Comparison of ENCODE assay signal across 8 cellular contexts in the genomic region with DNA sequence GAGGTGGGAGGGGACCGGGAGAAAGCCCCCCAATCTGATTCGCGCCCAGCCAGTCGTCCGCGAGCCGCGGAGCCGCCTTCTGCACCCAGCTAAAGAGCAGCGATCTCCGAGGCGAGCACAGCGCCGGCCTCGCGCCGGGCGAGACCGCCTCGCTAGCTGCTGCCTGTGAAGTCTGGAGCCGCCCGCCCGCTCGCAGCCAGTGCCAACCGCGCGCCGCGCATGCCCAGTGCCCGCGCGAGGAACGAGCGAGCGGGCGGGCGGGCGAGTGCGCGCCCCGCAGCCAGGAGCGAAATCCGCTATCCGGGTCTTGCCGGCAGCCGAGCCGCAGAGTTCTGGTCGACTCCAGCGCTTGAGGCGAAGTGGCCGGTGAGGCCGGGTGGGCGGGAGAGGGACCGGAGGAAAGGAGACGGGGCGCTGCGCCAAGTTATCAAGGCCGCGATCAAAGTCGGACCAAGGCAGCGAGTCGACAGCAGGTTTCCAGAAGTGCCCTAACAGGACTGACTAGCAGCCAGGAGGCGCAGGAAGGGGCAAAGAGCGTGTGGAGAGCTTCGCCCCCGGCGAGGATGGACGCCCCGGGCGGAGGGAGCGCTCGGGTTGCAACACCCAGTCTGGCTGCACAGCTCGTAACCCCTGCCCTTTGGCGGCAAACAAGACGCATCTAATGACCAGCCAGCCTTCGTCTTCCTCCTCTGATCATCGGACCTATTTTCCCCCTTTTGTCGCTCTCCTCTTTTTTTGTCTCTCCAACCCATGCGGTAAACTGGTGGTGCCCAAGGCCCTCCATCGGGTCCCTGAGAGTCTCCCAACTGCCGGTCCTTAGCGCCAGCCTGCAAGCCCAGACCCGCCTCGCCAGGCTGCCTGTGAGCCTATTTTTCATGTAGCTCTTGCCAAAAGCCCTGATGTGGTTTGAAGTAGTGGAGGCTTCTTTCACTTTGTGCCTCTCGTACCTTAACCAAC. TPM values are rescaled to one million over a fixed set of nuclear protein-coding genes. Genes with fewer than 3 reads are reported as not detected.
DNase-seq lines count a peak whose midpoint lies in the region; ATAC-seq and TF ChIP-seq lines count a peak whose summit lies in the region.

A gene (minus strand): TSS at position 174 of the 957 bp plus-strand sequence. CDS start 106,437 bp downstream, outside the sequence.

- H3K27ac ChIP-seq in KMS-11 = peak within 1 kb of the TSS; percentile 39; the same call in 1 of the 2 replicates

- no peaks in the 10 kb centered on the region for H3K9me3 Mint-ChIP-seq in activated T-helper 2 cell treated with anti-CD3 and anti-CD28 coated beads, Interferon-gamma antibody, Interleukin-2, Interleukin-4, amounts not matched to agents 10 μg/mL and 5 μg/mL and 100 μg/mL, durations not matched to agents 14 hours and 24 hours and 36 hours
- H3K9me3 Mint-ChIP-seq in natural killer cell = no peaks in the 10 kb centered on the region

- TF ChIP-seq CTCF in KMS-11 (conservative IDR thresholded peaks at IDR 0.05; ENCODE audit: low read depth, low read length) (no peak), natural killer cell (IDR thresholded peaks at IDR 0.05) (no peak)

- H3K4me1 Mint-ChIP-seq in activated T-helper 2 cell treated with anti-CD3 and anti-CD28 coated beads, Interferon-gamma antibody, Interleukin-2, Interleukin-4, amounts not matched to agents 10 μg/mL and 5 μg/mL and 100 μg/mL, durations not matched to agents 14 hours and 24 hours and 36 hours (ENCODE audit: low read depth) = peaks cover 16% of the 10 kb centered on the region
- peaks cover 19% of the 10 kb centered on the region in 2 donors for H3K4me1 Mint-ChIP-seq in natural killer cell

- peak; percentile 94 for DNase-seq in DMS79 treated with DMSO at 0.1 percent for 48 hours (lab: John Stamatoyannopoulos, UW)
- DNase-seq in RPMI7951 (ENCODE audit: low read depth) = peak; percentile 89
- peak; percentile 84 for DNase-seq in activated T-helper 2 cell treated with anti-CD3 and anti-CD28 coated beads, Interferon-gamma antibody, Interleukin-2, Interleukin-4, amounts not matched to agents 10 μg/mL and 5 μg/mL and 100 μg/mL, durations not matched to agents 14 hours and 24 hours and 36 hours (ENCODE audit: low spot score)
- DNase-seq in fibroblast of peridontal ligament (ENCODE audit: extremely low read depth) = peak; percentile 90
- peak; percentile 88 for DNase-seq in natural killer cell
- DNase-seq in stimulated activated naive CD4-positive, alpha-beta T cell (lab: John Stamatoyannopoulos, UW) = peak; percentile 81 to 90 (median 84)

- H3K36me3 ChIP-seq in KMS-11 (ENCODE audit: insufficient read depth) = no peaks in the 10 kb centered on the region

- peak within 1 kb of the TSS; percentile 46; the same call in 1 of the 2 replicates for H3K9ac ChIP-seq in KMS-11

- peaks cover 11% of the 10 kb centered on the region for H3K4me1 ChIP-seq in KMS-11 (ENCODE audit: low read depth, poor library complexity, severe bottlenecking)

- peak within 1 kb of the TSS; percentile 98 for H2AFZ ChIP-seq in KMS-11 (ENCODE audit: low read depth)

- peak within 1 kb of the TSS; percentile 87 for H3K4me2 ChIP-seq in KMS-11

- peaks cover 63% of the 10 kb centered on the region for H3K27me3 Mint-ChIP-seq in activated T-helper 2 cell treated with anti-CD3 and anti-CD28 coated beads, Interferon-gamma antibody, Interleukin-2, Interleukin-4, amounts not matched to agents 10 μg/mL and 5 μg/mL and 100 μg/mL, durations not matched to agents 14 hours and 24 hours and 36 hours (ENCODE audit: low read depth)
- H3K27me3 Mint-ChIP-seq in natural killer cell (ENCODE audit: low read depth in 2 of 2) = peaks cover 47 to 65% of the 10 kb centered on the region in 2 donors

- H3K27ac Mint-ChIP-seq in activated T-helper 2 cell treated with anti-CD3 and anti-CD28 coated beads, Interferon-gamma antibody, Interleukin-2, Interleukin-4, amounts not matched to agents 10 μg/mL and 5 μg/mL and 100 μg/mL, durations not matched to agents 14 hours and 24 hours and 36 hours = peak within 1 kb of the TSS; percentile 24
- peak within 1 kb of the TSS; percentile 81 to 83 for H3K27ac Mint-ChIP-seq in natural killer cell

- H3K4me3 Mint-ChIP-seq in activated T-helper 2 cell treated with anti-CD3 and anti-CD28 coated beads, Interferon-gamma antibody, Interleukin-2, Interleukin-4, amounts not matched to agents 10 μg/mL and 5 μg/mL and 100 μg/mL, durations not matched to agents 14 hours and 24 hours and 36 hours (ENCODE audit: low read depth) = peak within 1 kb of the TSS; percentile 76
- peak within 1 kb of the TSS; percentile 99 for H3K4me3 Mint-ChIP-seq in natural killer cell

- no peaks in the 10 kb centered on the region for H3K36me3 Mint-ChIP-seq in activated T-helper 2 cell treated with anti-CD3 and anti-CD28 coated beads, Interferon-gamma antibody, Interleukin-2, Interleukin-4, amounts not matched to agents 10 μg/mL and 5 μg/mL and 100 μg/mL, durations not matched to agents 14 hours and 24 hours and 36 hours (ENCODE audit: low read depth)
- no peaks in the 10 kb centered on the region for H3K36me3 Mint-ChIP-seq in natural killer cell

- ATAC-seq in GM21825 (IDR thresholded peaks at IDR 0.05; ENCODE audit: unreplicated experiment) (peak; percentile 90), natural killer cell (peak; percentile 91 to 95 (median 95))

- no peak within 1 kb of the TSS for H3K4me3 ChIP-seq in KMS-11 (IDR thresholded peaks at IDR 0.05; ENCODE audit: insufficient read depth, low read depth, low read length)

- no peaks in the 10 kb centered on the region; the same call in 1 of the 2 replicates for H3K27me3 ChIP-seq in KMS-11 (ENCODE audit: insufficient read depth, low read depth)

- intact Hi-C loops in activated T-helper 2 cell treated with anti-CD3 and anti-CD28 coated beads, Interferon-gamma antibody, Interleukin-2, Interleukin-4, amounts not matched to agents 10 μg/mL and 5 μg/mL and 100 μg/mL, durations not matched to agents 14 hours and 24 hours and 36 hours (cut with micrococcal nuclease) = loop anchor here (5.0 to 10.0 kb wide), 3 partner anchors 87 to 197 kb away; a partner anchor contains a TSS
- intact Hi-C loops in natural killer cell (cut with micrococcal nuclease) = loop anchor here (2.0 to 5.0 kb wide), 2 partner anchors 93 to 1532 kb away; a partner anchor contains a TSS

- no peaks in the 10 kb centered on the region for H4K20me1 ChIP-seq in KMS-11 (ENCODE audit: insufficient read depth)

- H3K79me2 ChIP-seq in KMS-11 (ENCODE audit: insufficient read depth, low read depth) = no peaks in the 10 kb centered on the region

RNA-seq across cellular contexts. Expression of the gene that starts here (rescaled TPM):
- 34.4 and 38.4 TPM in 2 replicates for total RNA-seq in RPMI7951 (2014; rRNA removed; shearing (Covaris generic))
- 2.7 and 2.8 TPM in 2 replicates for total RNA-seq in activated T-helper 2 cell treated with anti-CD3 and anti-CD28 coated beads, Interferon-gamma antibody, Interleukin-2, Interleukin-4, amounts not matched to agents 10 μg/mL and 5 μg/mL and 100 μg/mL, durations not matched to agents 14 hours and 24 hours and 36 hours
- 1 to 10 TPM; 1.5 to 2.6 (median 1.5) TPM for total RNA-seq in natural killer cell
